In the genomic region with DNA sequence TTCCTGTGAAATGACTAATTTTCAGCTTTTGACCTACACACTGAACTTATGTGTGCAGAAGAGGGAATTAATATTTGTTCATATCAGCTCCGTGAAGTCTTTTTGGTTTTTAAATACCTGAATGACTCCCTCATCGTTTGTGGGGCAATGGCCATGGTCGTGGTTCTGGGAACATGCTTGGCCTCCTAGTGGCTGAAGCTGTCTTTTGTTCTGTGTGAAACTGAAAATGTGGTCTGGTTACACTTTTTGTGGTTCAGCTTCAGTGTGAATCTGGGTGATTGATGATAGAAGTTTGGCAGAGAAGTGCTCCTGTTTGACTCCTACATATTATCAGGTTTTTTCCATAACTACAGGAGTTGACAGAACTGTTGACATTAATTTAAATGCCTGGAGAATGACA, we compare ENCODE assay signal across 8 cellular contexts.
A peak's percentile ranks its signal among the peaks of the same experiment; 100 is the strongest.
DNase-seq lines count a peak whose midpoint lies in the region; ATAC-seq, FAIRE-seq and TF ChIP-seq lines count a peak whose summit lies in the region.

No MANE protein-coding gene starts in this region.

- H3K79me2 ChIP-seq in ACC112 (ENCODE audit: control insufficient read depth, insufficient read depth, low read length, unreplicated experiment): no peaks in the 10 kb centered on the region

- H3K27me3 ChIP-seq in ACC112 (ENCODE audit: insufficient read depth, low read length) (no peaks in the 10 kb centered on the region), small intestine (ENCODE audit: control insufficient read depth in 2 of 2, insufficient read depth in 2 of 2, low read length in 2 of 2) (no peaks in the 10 kb centered on the region)

- DNase-seq in astrocyte of the cerebellum (ENCODE audit: low read depth): peak; percentile 93
- no peak for DNase-seq in small intestine
- DNase-seq in activated effector memory CD4-positive, alpha-beta T cell treated with anti-CD3 and anti-CD28 coated beads, Interleukin-2, amount 50 U/mL, for 16 hours: no peak
- DNase-seq in sciatic nerve (ENCODE audit: low spot score): no peak
- DNase-seq in stimulated activated CD4-positive, alpha-beta T cell treated with anti-CD3 and anti-CD28 coated beads, Interleukin-15, amount 100 ng/mL, for 24 hours: no peak

- in situ Hi-C loops in astrocyte of the cerebellum (cut with HindIII; ENCODE audit: low sequenced_read_pairs): no loop called here

- intact Hi-C loops in sciatic nerve (cut with DNase I): no loop called here

- H3K4me1 ChIP-seq in ACC112 (ENCODE audit: control insufficient read depth, insufficient read depth, low read length, unreplicated experiment): peaks cover 19% of the 10 kb centered on the region
- H3K4me1 ChIP-seq in small intestine (ENCODE audit: control insufficient read depth in 2 of 2, insufficient read depth in 1 of 2, low read depth in 1 of 2, low read length in 1 of 2): no peaks in the 10 kb centered on the region

- no peak overlapping the region; the same call in 1 of the 2 replicates for H3K4me3 ChIP-seq in ACC112 (ENCODE audit: low read depth, low read length)
- H3K4me3 ChIP-seq in astrocyte of the cerebellum (ENCODE audit: low read depth, low read length): no peak overlapping the region
- no peak overlapping the region for H3K4me3 ChIP-seq in small intestine (ENCODE audit: low read depth in 1 of 2, low read length in 2 of 2)

- H3K36me3 ChIP-seq in ACC112 (ENCODE audit: insufficient read depth, low read length) (no peaks in the 10 kb centered on the region), small intestine (ENCODE audit: control insufficient read depth in 2 of 2, insufficient read depth in 2 of 2, low read length in 2 of 2) (no peaks in the 10 kb centered on the region)

- H2AFZ ChIP-seq in ACC112 (ENCODE audit: low read length, unreplicated experiment): peak overlapping the region; percentile 17

- WGBS in small intestine, 3 donors: 14 to 40% (median 19%) methylated on average over 3 of the region's 3 CpGs

- TF ChIP-seq CTCF in astrocyte of the cerebellum (IDR thresholded peaks at IDR 0.05; ENCODE audit: low read depth, low read length, missing control alignments): peak; percentile 68

- peak overlapping the region; percentile 11; the same call in 1 of the 2 replicates for H3K27ac ChIP-seq in ACC112 (ENCODE audit: low read depth, low read length)
- H3K27ac ChIP-seq in small intestine (ENCODE audit: low read depth in 1 of 2, low read length in 1 of 2): no peak overlapping the region

- ATAC-seq in GM19328 (IDR thresholded peaks at IDR 0.05; ENCODE audit: unreplicated experiment) (peak; percentile 90), HG03196 (IDR thresholded peaks at IDR 0.05; ENCODE audit: unreplicated experiment) (peak; percentile 70), sciatic nerve (no peak)

- no peak for FAIRE-seq in small intestine (lab: Jason Lieb, UNC)

- H3K9me3 ChIP-seq in small intestine (ENCODE audit: control insufficient read depth, low read depth): no peaks in the 10 kb centered on the region
